Comparison of ENCODE assay signal across 9 cellular contexts in genomic region chr6:55868910-55869479, GRCh38. TPM values are rescaled to one million over a fixed set of nuclear protein-coding genes. Genes with fewer than 3 reads are reported as not detected.
DNase-seq lines count a peak whose midpoint lies in the region; ATAC-seq and TF ChIP-seq lines count a peak whose summit lies in the region.
"Had no signal": no experiment of that assay in that cellular context is flagged by ENCODE, and none has a peak within 500 bp of the region (broad histone marks: within the 10 kb centered on the region; RNA-seq: fewer than 3 reads in every experiment).

No MANE protein-coding gene starts in this region.

- no peaks in the 10 kb centered on the region for H3K79me2 ChIP-seq in PC-9 (ENCODE audit: low read depth)

- H3K4ac ChIP-seq in neuronal stem cell (ENCODE audit: low read length): no peak overlapping the region

- no peak overlapping the region for H3K4me3 ChIP-seq in PC-9
- H3K4me3 ChIP-seq in neuronal stem cell (ENCODE audit: low read length in 2 of 2): no peak overlapping the region

- H3F3A ChIP-seq in PC-9 (ENCODE audit: insufficient read depth, low read depth): peaks cover 12% of the 10 kb centered on the region; the same call in 1 of the 2 replicates

- no peak overlapping the region for H3K9ac ChIP-seq in neuronal stem cell (ENCODE audit: low read depth, low read length, poor library complexity)

- H4K8ac ChIP-seq in neuronal stem cell (ENCODE audit: low read depth, low read length): no peak overlapping the region

- TF ChIP-seq CTCF in PC-9 (conservative IDR thresholded peaks at IDR 0.05): no peak
- no peak for TF ChIP-seq CTCF in omental fat pad (IDR thresholded peaks at IDR 0.05)

- ATAC-seq in HG02870 (IDR thresholded peaks at IDR 0.05; ENCODE audit: unreplicated experiment): peak; percentile 97
- ATAC-seq in omental fat pad (ENCODE audit: low FRiP score): no peak

- no peak overlapping the region for H2BK12ac ChIP-seq in neuronal stem cell (ENCODE audit: low read length)

- H3K27ac ChIP-seq in PC-9 (peak overlapping the region; percentile 21; the same call in 1 of the 2 replicates), neuronal stem cell (replicated peaks; ENCODE audit: low read length) (no peak overlapping the region)

- H3K4me1 ChIP-seq in PC-9 (replicated peaks; ENCODE audit: insufficient read depth) (peaks cover 29% of the 10 kb centered on the region), neuronal stem cell (ENCODE audit: control insufficient read depth in 2 of 2, insufficient read depth in 1 of 2, low read depth in 1 of 2, low read length in 2 of 2) (peaks cover 0 to 17% of the 10 kb centered on the region in 2 donors)

- H3K4me2 ChIP-seq in PC-9 (peak overlapping the region; percentile 24; the same call in 1 of the 2 replicates), neuronal stem cell (ENCODE audit: insufficient read depth, low read length, poor library complexity, severe bottlenecking) (no peak overlapping the region)

- H2BK15ac ChIP-seq in neuronal stem cell (ENCODE audit: low read length): no peak overlapping the region

- POLR2A ChIA-PET in PC-9 (lab: Charles Lee; ENCODE audit: unreplicated experiment): interaction anchor here (0.6 to 0.7 kb wide), 5 partner anchors 25 to 118 kb away, joined by 3 read pairs; no protein-coding TSS in a partner anchor

- H2BK120ac ChIP-seq in neuronal stem cell (ENCODE audit: low read depth, low read length): no peak overlapping the region

- H4K20me1 ChIP-seq in PC-9 (ENCODE audit: insufficient read depth): no peaks in the 10 kb centered on the region

- H3K18ac ChIP-seq in neuronal stem cell (ENCODE audit: low read length): no peak overlapping the region

- H3K23ac ChIP-seq in neuronal stem cell (ENCODE audit: low read depth, low read length, poor library complexity): no peak overlapping the region

- no peaks in the 10 kb centered on the region for H3K79me1 ChIP-seq in neuronal stem cell (ENCODE audit: low read depth, low read length)

- CTCF ChIA-PET in PC-9 (lab: Charles Lee): interaction anchor here (0.6 to 1.0 kb wide), 3 partner anchors 13 to 1900 kb away, joined by 3 read pairs; no protein-coding TSS in a partner anchor

- H2BK5ac ChIP-seq in neuronal stem cell (ENCODE audit: low read length): no peak overlapping the region

- BruUV-seq in PC-9 (replicated peaks; lab: Mats Ljungman, UMichigan): no TSS peak

- H4K91ac ChIP-seq in neuronal stem cell (ENCODE audit: low read depth, low read length, poor library complexity): no peak overlapping the region

- H3K27me3 ChIP-seq in PC-9 (ENCODE audit: insufficient read depth, low read depth) (no peaks in the 10 kb centered on the region), neuronal stem cell (ENCODE audit: control insufficient read depth in 3 of 3, insufficient read depth in 3 of 3, low read depth in 1 of 3, low read length in 3 of 3) (no peaks in the 10 kb centered on the region)

- H3K36me3 ChIP-seq in PC-9 (ENCODE audit: low read depth): no peaks in the 10 kb centered on the region
- H3K36me3 ChIP-seq in neuronal stem cell (replicated peaks in 1 of 2; ENCODE audit: control insufficient read depth in 2 of 2, insufficient read depth in 2 of 2, low read length in 2 of 2): no peaks in the 10 kb centered on the region

- H2AFZ ChIP-seq in PC-9 (peak overlapping the region; percentile 39; the same call in 1 of the 2 replicates), neuronal stem cell (ENCODE audit: low read length) (peak overlapping the region; percentile 33)

- no peak overlapping the region for H3K14ac ChIP-seq in neuronal stem cell (ENCODE audit: low read length)

- H3K9me2 ChIP-seq in PC-9 (ENCODE audit: insufficient read depth): no peaks in the 10 kb centered on the region

- peak; percentile 8 to 22 for DNase-seq in activated CD4-positive, alpha-beta T cell treated with anti-CD3 and anti-CD28 coated beads, Interleukin-2, amount 50 U/mL, for 48 hours
- no peak for DNase-seq in activated CD4-positive, alpha-beta T cell treated with anti-CD3 and anti-CD28 coated beads, Interleukin-2, amount 50 U/mL, for 1 hour
- DNase-seq in PC-9 (peak; percentile 35 to 80), neuronal stem cell (ENCODE audit: low spot score) (no peak), GM19240 (ENCODE audit: insufficient read length, low spot score) (no peak), inferior parietal cortex (ENCODE audit: extremely low spot score) (no peak), omental fat pad (ENCODE audit: low spot score) (no peak)

- H3K9me3 ChIP-seq in PC-9 (ENCODE audit: insufficient read depth, low read depth) (peaks cover 2% of the 10 kb centered on the region; the same call in 1 of the 2 replicates), neuronal stem cell (replicated peaks in 1 of 2; ENCODE audit: control insufficient read depth in 2 of 2, insufficient read depth in 1 of 2, low read depth in 1 of 2, low read length in 2 of 2) (peaks cover 0 to 6% of the 10 kb centered on the region in 2 donors)

- H2AK5ac ChIP-seq in neuronal stem cell (ENCODE audit: low read depth, low read length): no peak overlapping the region

- WGBS in neuronal stem cell (ENCODE audit: extremely low coverage in 2 of 2, insufficient read length in 2 of 2, insufficient replicate concordance in 1 of 2), 2 donors: 100% methylated on average over 1 of the region's 5 CpGs; no CpG with 5 or more reads in 1 of the 2 donors

- intact Hi-C loops in PC-9 (cut with micrococcal nuclease; ENCODE audit: unreplicated experiment): no loop called here

RNA-seq across cellular contexts. Expression of gene BMP5, which starts 6.4 kb away (rescaled TPM):
- 0.20 TPM in 1 of 2 replicates, not detected in the other for total RNA-seq in PC-9 (2021)
- polyA plus RNA-seq in neuronal stem cell (2013, experiment 1 of 2): 1.2 TPM
- polyA plus RNA-seq in neuronal stem cell (2013, experiment 2 of 2): 1.2 TPM
- total RNA-seq in omental fat pad: 1 to 10 TPM in 1 of 4 donors, not detected in 3; 1.4 TPM
- total RNA-seq: T-helper 2 cell treated with Interferon-gamma antibody and Interleukin-4, amounts not matched to agents 100 ng/mL and 5 ng/mL, for 36 hours had no signal

Comparison
In these comparisons a context has a peak if more than half of its experiments do, and no peak if none do; other contexts are left out.
1. DNase-seq: peak in activated CD4-positive, alpha-beta T cell treated with anti-CD3 and anti-CD28 coated beads, Interleukin-2, amount 50 U/mL, for 48 hours (2 of 2) and PC-9 (2 of 2); none in activated CD4-positive, alpha-beta T cell treated with anti-CD3 and anti-CD28 coated beads, Interleukin-2, amount 50 U/mL, for 1 hour (single experiment), neuronal stem cell (single experiment), GM19240 (single experiment), inferior parietal cortex (single experiment) and omental fat pad (single experiment).